ENCODE assay signal across 8 cellular contexts in the genomic region with DNA sequence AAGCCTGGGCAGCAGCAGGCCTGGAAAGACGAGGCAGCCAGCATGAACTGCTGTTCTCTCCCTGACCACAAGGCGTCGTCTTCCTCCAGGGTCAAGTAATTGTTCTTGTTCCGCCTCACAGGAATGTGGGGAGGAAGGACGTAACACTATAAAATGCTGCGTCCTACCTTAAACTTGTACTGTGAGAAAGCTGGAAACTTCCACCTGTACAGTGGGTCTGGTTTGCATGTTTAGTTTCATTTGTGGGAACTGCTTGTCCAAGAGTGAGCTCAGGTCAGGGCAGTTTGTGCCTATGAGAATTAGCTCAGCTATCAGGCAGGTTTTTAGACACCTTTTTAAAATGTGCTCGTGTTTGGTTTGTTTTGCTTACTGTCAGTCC. TPM values are rescaled to one million over a fixed set of nuclear protein-coding genes. Genes with fewer than 3 reads are reported as not detected.
DNase-seq lines count a peak whose midpoint lies in the region; ATAC-seq, FAIRE-seq and TF ChIP-seq lines count a peak whose summit lies in the region.

No MANE protein-coding gene starts in this region.

- peak; percentile 22 for DNase-seq in COLO668 (lab: John Stamatoyannopoulos, UW; ENCODE audit: unreplicated experiment)
- DNase-seq in Panc1 (ENCODE audit: low read depth, low spot score): peak; percentile 42
- peak; percentile 66 for DNase-seq in bronchial epithelial cell (ENCODE audit: low read depth)
- DNase-seq in left lung: peak; percentile 47 to 80
- DNase-seq in stimulated activated naive B cell treated with anti-CD40 and anti-IgM and Interleukin-4, amounts not matched to agents 10 μg/mL and 1 μg/mL and 100 μg/mL, for 72 hours: peak; percentile 27

- no peaks in the 10 kb centered on the region for H3K9me3 ChIP-seq in Panc1 (ENCODE audit: control insufficient read depth, insufficient read depth, low read depth, low read length)
- no peaks in the 10 kb centered on the region for H3K9me3 ChIP-seq in left lung

- CTCF ChIA-PET in Panc1 (lab: Charles Lee): interaction anchor here (0.9 to 1.2 kb wide), 2 partner anchors 132 to 289 kb away, joined by 4 read pairs; no protein-coding TSS in a partner anchor

- H3K4me1 Mint-ChIP-seq in stimulated activated naive B cell treated with anti-CD40 and anti-IgM and Interleukin-4, amounts not matched to agents 10 μg/mL and 1 μg/mL and 100 μg/mL, for 72 hours: peaks cover 27 to 33% of the 10 kb centered on the region in 2 donors

- no TSS peak for BruUV-seq in Panc1 (replicated peaks; lab: Mats Ljungman, UMichigan)

- peak; percentile 68 for FAIRE-seq in bronchial epithelial cell (lab: Jason Lieb, UNC)

- peak overlapping the region; percentile 43 for H3K27ac Mint-ChIP-seq in stimulated activated naive B cell treated with anti-CD40 and anti-IgM and Interleukin-4, amounts not matched to agents 10 μg/mL and 1 μg/mL and 100 μg/mL, for 72 hours

- H3K27me3 ChIP-seq in Panc1 (ENCODE audit: control insufficient read depth, insufficient read depth, low read length) (no peaks in the 10 kb centered on the region), bronchial epithelial cell (ENCODE audit: control insufficient read depth, insufficient read depth, low read length) (no peaks in the 10 kb centered on the region), left lung (no peaks in the 10 kb centered on the region)

- POLR2A ChIA-PET in Panc1 (lab: Charles Lee): no interaction called here

- H3K27ac ChIP-seq in Panc1 (ENCODE audit: low read length) (no peak overlapping the region), left lung (peak overlapping the region; percentile 16 to 58)

- H3K27me3 Mint-ChIP-seq in stimulated activated naive B cell treated with anti-CD40 and anti-IgM and Interleukin-4, amounts not matched to agents 10 μg/mL and 1 μg/mL and 100 μg/mL, for 72 hours: no peaks in the 10 kb centered on the region

- H3K36me3 ChIP-seq in Panc1 (ENCODE audit: control insufficient read depth, insufficient read depth, low read length) (peaks cover 19% of the 10 kb centered on the region), bronchial epithelial cell (ENCODE audit: control insufficient read depth, insufficient read depth, low read length) (peaks cover 6% of the 10 kb centered on the region), left lung (peaks cover 0 to 28% of the 10 kb centered on the region in 2 donors)

- intact Hi-C loops in Panc1 (cut with micrococcal nuclease; ENCODE audit: unreplicated experiment): loop anchor here (5.0 kb wide), 1 partner anchor 233 kb away; no protein-coding TSS in a partner anchor
- intact Hi-C loops in left lung (cut with DNase I): no loop called here

- H3K4me1 ChIP-seq in Panc1 (ENCODE audit: control insufficient read depth, insufficient read depth, low read length): no peaks in the 10 kb centered on the region
- H3K4me1 ChIP-seq in left lung: peaks cover 4 to 7% of the 10 kb centered on the region in 2 donors

- peak; percentile 62 for ATAC-seq in GM18867 (IDR thresholded peaks at IDR 0.05; ENCODE audit: unreplicated experiment)
- peak; percentile 69 for ATAC-seq in HG03064 (IDR thresholded peaks at IDR 0.05; ENCODE audit: low read depth, unreplicated experiment)
- ATAC-seq in Panc1: peak; percentile 86
- ATAC-seq in left lung: peak; percentile 97
- ATAC-seq in stimulated activated naive B cell treated with anti-CD40 and anti-IgM and Interleukin-4, amounts not matched to agents 10 μg/mL and 1 μg/mL and 100 μg/mL, for 72 hours (replicated peaks): peak; percentile 56 to 68
- no peak for ATAC-seq in HG02973 (IDR thresholded peaks at IDR 0.05; ENCODE audit: unreplicated experiment)

- H3K9me3 Mint-ChIP-seq in stimulated activated naive B cell treated with anti-CD40 and anti-IgM and Interleukin-4, amounts not matched to agents 10 μg/mL and 1 μg/mL and 100 μg/mL, for 72 hours: no peaks in the 10 kb centered on the region

- peaks cover 16 to 44% of the 10 kb centered on the region in 2 donors for H3K36me3 Mint-ChIP-seq in stimulated activated naive B cell treated with anti-CD40 and anti-IgM and Interleukin-4, amounts not matched to agents 10 μg/mL and 1 μg/mL and 100 μg/mL, for 72 hours

- peak overlapping the region; percentile 14 to 18 for H3K4me3 Mint-ChIP-seq in stimulated activated naive B cell treated with anti-CD40 and anti-IgM and Interleukin-4, amounts not matched to agents 10 μg/mL and 1 μg/mL and 100 μg/mL, for 72 hours

- TF ChIP-seq CTCF in Panc1 (IDR thresholded peaks at IDR 0.05): peak; percentile 93
- TF ChIP-seq CTCF in bronchial epithelial cell (IDR thresholded peaks at IDR 0.05; ENCODE audit: insufficient read depth, low read length, severe bottlenecking): peak; percentile 87
- peak; percentile 69 to 74 for TF ChIP-seq CTCF in left lung (IDR thresholded peaks at IDR 0.05)

- in situ Hi-C loops in Panc1 (cut with HindIII; ENCODE audit: low pct_unique_long_range_greater_than_20kb, low sequenced_read_pairs): no loop called here

- H3K4me3 ChIP-seq in Panc1 (ENCODE audit: low read depth in 2 of 2, low read length in 2 of 2) (no peak overlapping the region), bronchial epithelial cell (ENCODE audit: low read depth, low read length) (no peak overlapping the region), left lung (no peak overlapping the region)

RNA-seq across cellular contexts. Expression of gene PANX1, which starts 55.2 kb away (rescaled TPM):
- 59.3 TPM for total RNA-seq in Panc1 (2021; ENCODE audit: unreplicated experiment)
- 29.5 TPM for polyA plus RNA-seq in Panc1 (2012; ENCODE audit: insufficient read length)
- total RNA-seq in bronchial epithelial cell: 44.8 and 60.3 TPM in 2 replicates
- total RNA-seq in left lung: 10 to 100 TPM; 21.1 to 26.7 TPM
